In the genomic region with DNA sequence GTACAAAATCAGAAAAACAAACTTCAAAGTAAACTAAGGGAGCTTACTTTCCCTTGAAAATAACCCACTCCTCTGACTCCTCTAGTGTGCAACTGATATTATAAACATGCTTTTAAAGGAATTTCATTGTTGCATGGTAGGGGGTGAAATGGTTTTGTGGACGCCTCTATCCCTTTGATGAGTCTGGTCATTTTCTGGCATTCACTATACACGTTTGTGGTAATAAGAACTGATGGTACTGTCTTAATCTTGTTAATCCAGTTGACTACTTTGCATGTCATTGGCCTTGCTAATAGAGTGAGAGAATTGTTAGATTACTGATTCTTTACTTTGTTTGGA, we compare ENCODE assay signal across 1 cellular context.
TF ChIP-seq lines count a peak whose summit lies in the region.

No MANE protein-coding gene starts in this region.

TF ChIP-seq in endothelial cell of umbilical vein, 7 proteins besides CTCF, POLR2A, EP300 and RAD21:
- TF ChIP-seq FOS (IDR thresholded peaks at IDR 0.05; ENCODE audit: borderline replicate concordance, insufficient read depth, low read length) (no peak), EZH2 (IDR thresholded peaks at IDR 0.05; ENCODE audit: borderline replicate concordance, low read depth, low read length, severe bottlenecking) (no peak), JUN (IDR thresholded peaks at IDR 0.05; ENCODE audit: borderline replicate concordance, insufficient read depth, insufficient read length, low read depth) (no peak), POLR2AphosphoS5 (IDR thresholded peaks at IDR 0.05; ENCODE audit: insufficient read depth, low read depth, low read length) (no peak), MAX (IDR thresholded peaks at IDR 0.05; ENCODE audit: insufficient read depth, insufficient read length) (no peak)
